In the genomic region with DNA sequence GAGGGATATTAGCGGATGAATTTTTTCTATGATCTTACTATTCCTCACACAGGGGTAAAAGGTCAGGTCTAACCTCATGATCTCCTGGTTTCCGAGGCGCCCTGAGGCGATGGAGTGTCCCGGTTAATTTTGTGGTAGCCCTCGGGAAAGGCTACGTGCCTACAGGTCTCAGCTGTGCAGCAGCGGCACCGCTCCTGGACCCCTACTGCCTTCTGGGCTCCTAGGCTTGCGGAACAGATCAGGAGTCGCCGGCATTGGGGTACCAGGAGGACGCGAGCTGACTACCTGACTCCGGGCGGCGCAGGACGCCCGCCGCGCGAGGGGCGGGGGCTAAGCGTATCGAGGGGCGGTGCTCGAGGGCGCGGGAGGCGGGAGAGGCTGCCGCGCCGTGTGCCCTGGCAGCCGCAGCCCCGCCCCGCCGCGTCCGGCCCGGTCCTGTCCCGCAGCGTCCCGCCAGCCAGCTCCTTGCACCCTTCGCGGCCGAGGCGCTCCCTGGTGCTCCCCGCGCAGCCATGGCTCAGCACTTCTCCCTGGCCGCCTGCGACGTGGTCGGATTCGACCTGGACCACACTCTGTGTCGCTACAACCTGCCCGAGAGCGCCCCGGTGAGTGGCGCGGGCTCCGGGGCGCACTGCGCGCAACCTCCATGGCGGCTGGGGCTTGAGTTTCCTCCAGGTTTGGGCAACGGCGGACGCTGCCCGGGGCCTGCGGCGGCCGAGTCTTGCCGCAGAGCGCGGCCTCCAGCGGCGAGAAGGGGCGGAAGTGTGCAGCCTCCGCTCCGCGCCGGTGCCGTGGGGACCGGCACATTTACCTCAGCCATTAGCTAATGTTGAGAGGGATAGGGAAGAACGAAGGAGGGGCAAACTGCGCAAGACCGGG, we compare ENCODE assay signal across 8 cellular contexts. TPM values are rescaled to one million over a fixed set of nuclear protein-coding genes. Genes with fewer than 3 reads are reported as not detected.
A peak's percentile ranks its signal among the peaks of the same experiment; 100 is the strongest.
DNase-seq lines count a peak whose midpoint lies in the region; ATAC-seq, FAIRE-seq and TF ChIP-seq lines count a peak whose summit lies in the region.

NT5DC1 (plus strand) TSS at position 435 of the 879 bp plus-strand sequence; CDS start at position 513, 78 bp downstream.

- peak; percentile 96 for DNase-seq in DMS 273 (lab: John Stamatoyannopoulos, UW; ENCODE audit: unreplicated experiment)
- DNase-seq in HTR-8/SVneo (ENCODE audit: insufficient read length, low spot score) = peak; percentile 78
- peak; percentile 81 for DNase-seq in activated T-cell treated with anti-CD3 and anti-CD28 coated beads for 24 hours (ENCODE audit: low read depth)
- DNase-seq in epithelial cell of proximal tubule (ENCODE audit: low read depth) = no peak
- peak; percentile 70 for DNase-seq in stimulated activated CD8-positive, alpha-beta memory T cell treated with anti-CD3 and anti-CD28 coated beads, Interleukin-7, amount 100 ng/mL, for 24 hours (ENCODE audit: low read depth)

- peak; percentile 86 for ATAC-seq in GM21381 (IDR thresholded peaks at IDR 0.05; ENCODE audit: unreplicated experiment)

- peaks cover 3% of the 10 kb centered on the region; the same call in 1 of the 2 replicates for H4K20me1 ChIP-seq in OCI-LY3 (ENCODE audit: insufficient read depth, low read length)

- H3K4me3 ChIP-seq in OCI-LY3 (ENCODE audit: low read length) = peak within 1 kb of the TSS; percentile 93
- H3K4me3 ChIP-seq in epithelial cell of proximal tubule (ENCODE audit: low read depth, low read length) = peak within 1 kb of the TSS; percentile 64
- H3K4me3 ChIP-seq in mucosa of stomach (ENCODE audit: low read length) = peak within 1 kb of the TSS; percentile 83

- H3K9ac ChIP-seq in OCI-LY3 (ENCODE audit: low read length) (peak within 1 kb of the TSS; percentile 77), mucosa of stomach (ENCODE audit: low read length) (peak within 1 kb of the TSS; percentile 90)

- H3K4me1 ChIP-seq in OCI-LY3 (ENCODE audit: low read length) = peaks cover 25% of the 10 kb centered on the region
- peaks cover 39% of the 10 kb centered on the region for H3K4me1 ChIP-seq in mucosa of stomach (ENCODE audit: control insufficient read depth, insufficient read depth, low read length)

- H3K4me2 ChIP-seq in OCI-LY3 (ENCODE audit: low read length) = peak within 1 kb of the TSS; percentile 90

- no peaks in the 10 kb centered on the region for H3K27me3 ChIP-seq in OCI-LY3 (ENCODE audit: low read depth, low read length)
- H3K27me3 ChIP-seq in mucosa of stomach (ENCODE audit: control insufficient read depth, insufficient read depth, low read length) = no peaks in the 10 kb centered on the region

- peak within 1 kb of the TSS; percentile 85; the same call in 1 of the 2 replicates for H2AFZ ChIP-seq in OCI-LY3 (ENCODE audit: low read depth, low read length)

- peaks cover 39% of the 10 kb centered on the region for H3K79me2 ChIP-seq in OCI-LY3 (ENCODE audit: low read length)

- TF ChIP-seq CTCF in OCI-LY3 (IDR thresholded peaks at IDR 0.05; ENCODE audit: low read depth, low read length) (peak; percentile 21; the same call in 1 of the 2 replicates), epithelial cell of proximal tubule (conservative IDR thresholded peaks at IDR 0.05; ENCODE audit: low read depth, low read length) (peak; percentile 32)

- H3K27ac ChIP-seq in OCI-LY3 (ENCODE audit: low read length) = peak within 1 kb of the TSS; percentile 87

- peak; percentile 55 for FAIRE-seq in HTR-8/SVneo (lab: Jason Lieb, UNC)

- no peaks in the 10 kb centered on the region for H3K9me3 ChIP-seq in OCI-LY3 (ENCODE audit: insufficient read depth, low read length)
- H3K9me3 ChIP-seq in mucosa of stomach (ENCODE audit: control insufficient read depth, low read length) = no peaks in the 10 kb centered on the region

- peaks cover 5% of the 10 kb centered on the region for H3K36me3 ChIP-seq in OCI-LY3 (replicated peaks; ENCODE audit: low read depth, low read length)
- no peaks in the 10 kb centered on the region for H3K36me3 ChIP-seq in mucosa of stomach (ENCODE audit: control insufficient read depth, insufficient read depth, low read length)

RNA-seq across cellular contexts. Expression of gene NT5DC1, which starts in this region (rescaled TPM):
- 9.3 and 23.5 TPM in 2 replicates for total RNA-seq in epithelial cell of proximal tubule
